ENCODE assay signal across 14 cellular contexts in genomic region chr6:118843685-118844390, GRCh38. TPM values are rescaled to one million over a fixed set of nuclear protein-coding genes. Genes with fewer than 3 reads are reported as not detected.
DNase-seq lines count a peak whose midpoint lies in the region; ATAC-seq and TF ChIP-seq lines count a peak whose summit lies in the region.
"Had no signal": no experiment of that assay in that cellular context is flagged by ENCODE, and none has a peak within 500 bp of the region (broad histone marks: within the 10 kb centered on the region; RNA-seq: fewer than 3 reads in every experiment).

No MANE protein-coding gene starts in this region.

- DNase-seq in DMS79 (lab: John Stamatoyannopoulos, UW) (peak; percentile 9), T-cell (no peak), suprapubic skin (ENCODE audit: low spot score in 2 of 2) (no peak), NCI-H1930 (lab: John Stamatoyannopoulos, UW) (no peak), WERI-Rb-1 (no peak)
- DNase-seq: left cardiac atrium, NCI-H82, spleen had no signal

- POLR2A ChIA-PET in T-cell (lab: Charles Lee) = no interaction called here

- CTCF ChIA-PET in T-cell (lab: Charles Lee) = interaction anchor here in 1 of 2 donors (0.7 kb wide), 1 partner anchor 44 kb away, joined by 3 read pairs; no protein-coding TSS in a partner anchor

- H3K36me3 ChIP-seq in suprapubic skin (no peaks in the 10 kb centered on the region), WERI-Rb-1 (no peaks in the 10 kb centered on the region)

- H3K27ac ChIP-seq in suprapubic skin (no peak overlapping the region), WERI-Rb-1 (no peak overlapping the region)
- H3K27ac ChIP-seq: BLaER1 treated with 17β-estradiol and CSF1 and Interleukin-3, amounts not matched to agents 10 nM and 100 nM; HL-60; spleen had no signal

- TF ChIP-seq EP300 in suprapubic skin (IDR thresholded peaks at IDR 0.05) = no peak

- peak; percentile 73 for ATAC-seq in GM19023 (IDR thresholded peaks at IDR 0.05; ENCODE audit: unreplicated experiment)
- ATAC-seq in HG02840 (IDR thresholded peaks at IDR 0.05; ENCODE audit: low FRiP score, unreplicated experiment) = peak; percentile 87
- no peak for ATAC-seq in T-cell (replicated peaks in 1 of 4)
- ATAC-seq: left cardiac atrium, WTC11 had no signal

- peaks cover 23% of the 10 kb centered on the region for H3K4me1 Mint-ChIP-seq in T-helper 1 cell treated with Interleukin-12 subunit alpha and Interleukin-12 subunit beta and Interleukin-4 antibody, amounts not matched to agents 30 μg/mL and 1 μg/mL, for 36 hours (ENCODE audit: low read depth)
- peaks cover 15 to 40% (median 27%) of the 10 kb centered on the region in 3 donors for H3K4me1 Mint-ChIP-seq in T-cell
- H3K4me1 Mint-ChIP-seq: WTC11 had no signal

- peak overlapping the region; percentile 37 for H3K27ac Mint-ChIP-seq in T-helper 1 cell treated with Interleukin-12 subunit alpha and Interleukin-12 subunit beta and Interleukin-4 antibody, amounts not matched to agents 30 μg/mL and 1 μg/mL, for 36 hours
- H3K27ac Mint-ChIP-seq in T-cell = no peak overlapping the region
- H3K27ac Mint-ChIP-seq: WTC11 had no signal

- peaks cover 17% of the 10 kb centered on the region for H3K9me3 Mint-ChIP-seq in T-helper 1 cell treated with Interleukin-12 subunit alpha and Interleukin-12 subunit beta and Interleukin-4 antibody, amounts not matched to agents 30 μg/mL and 1 μg/mL, for 36 hours
- H3K9me3 Mint-ChIP-seq in T-cell = peaks cover 0 to 4% (median 4%) of the 10 kb centered on the region in 3 donors

- H3K4me3 Mint-ChIP-seq in T-helper 1 cell treated with Interleukin-12 subunit alpha and Interleukin-12 subunit beta and Interleukin-4 antibody, amounts not matched to agents 30 μg/mL and 1 μg/mL, for 36 hours = peak overlapping the region; percentile 1
- no peak overlapping the region for H3K4me3 Mint-ChIP-seq in T-cell
- H3K4me3 Mint-ChIP-seq: WTC11 had no signal

- no peak for TF ChIP-seq POLR2A in suprapubic skin (IDR thresholded peaks at IDR 0.05)

- H3K27me3 Mint-ChIP-seq in T-helper 1 cell treated with Interleukin-12 subunit alpha and Interleukin-12 subunit beta and Interleukin-4 antibody, amounts not matched to agents 30 μg/mL and 1 μg/mL, for 36 hours (ENCODE audit: low read depth) = peaks cover 6% of the 10 kb centered on the region
- H3K27me3 Mint-ChIP-seq in T-cell = no peaks in the 10 kb centered on the region

- H3K27me3 ChIP-seq in suprapubic skin = no peaks in the 10 kb centered on the region
- no peaks in the 10 kb centered on the region for H3K27me3 ChIP-seq in WERI-Rb-1 (ENCODE audit: insufficient read depth, low read depth, severe bottlenecking)
- H3K27me3 ChIP-seq: BLaER1 treated with 17β-estradiol and CSF1 and Interleukin-3, amounts not matched to agents 10 nM and 100 nM; spleen had no signal

- H3K36me3 Mint-ChIP-seq in T-helper 1 cell treated with Interleukin-12 subunit alpha and Interleukin-12 subunit beta and Interleukin-4 antibody, amounts not matched to agents 30 μg/mL and 1 μg/mL, for 36 hours (ENCODE audit: low read depth) = peaks cover 42% of the 10 kb centered on the region
- peaks cover 48% of the 10 kb centered on the region for H3K36me3 Mint-ChIP-seq in T-cell

- H3K9me3 ChIP-seq in suprapubic skin = no peaks in the 10 kb centered on the region
- H3K9me3 ChIP-seq in WERI-Rb-1 (ENCODE audit: severe bottlenecking) = no peaks in the 10 kb centered on the region
- H3K9me3 ChIP-seq: spleen had no signal

- H3K4me3 ChIP-seq in suprapubic skin = no peak overlapping the region
- no peak overlapping the region for H3K4me3 ChIP-seq in WERI-Rb-1 (ENCODE audit: low read depth, low read length)
- H3K4me3 ChIP-seq: BLaER1 treated with 17β-estradiol and CSF1 and Interleukin-3, amounts not matched to agents 10 nM and 100 nM; spleen had no signal

- no peaks in the 10 kb centered on the region for H3K4me1 ChIP-seq in suprapubic skin
- H3K4me1 ChIP-seq: spleen had no signal

- 71% methylated on average over 4 of the region's 4 CpGs for WGBS in suprapubic skin

- TF ChIP-seq CTCF in suprapubic skin (IDR thresholded peaks at IDR 0.05) (no peak), WERI-Rb-1 (IDR thresholded peaks at IDR 0.05; ENCODE audit: low read depth, low read length) (no peak)

RNA-seq across cellular contexts. Expression of gene ASF1A, which starts 50.1 kb away (rescaled TPM):
- total RNA-seq in T-cell (10 to 100 TPM; 16.8 to 49.6 (median 42.5) TPM), suprapubic skin (10 to 100 TPM; 11.3 to 15.7 (median 13.6) TPM)

Comparison
In these comparisons a context has a peak if more than half of its experiments do, and no peak if none do; other contexts are left out.
1. ATAC-seq: peak in GM19023 (single experiment) and HG02840 (single experiment); none in T-cell (0 of 4).